1 cellular context compared by ENCODE assay signal in the genomic region with DNA sequence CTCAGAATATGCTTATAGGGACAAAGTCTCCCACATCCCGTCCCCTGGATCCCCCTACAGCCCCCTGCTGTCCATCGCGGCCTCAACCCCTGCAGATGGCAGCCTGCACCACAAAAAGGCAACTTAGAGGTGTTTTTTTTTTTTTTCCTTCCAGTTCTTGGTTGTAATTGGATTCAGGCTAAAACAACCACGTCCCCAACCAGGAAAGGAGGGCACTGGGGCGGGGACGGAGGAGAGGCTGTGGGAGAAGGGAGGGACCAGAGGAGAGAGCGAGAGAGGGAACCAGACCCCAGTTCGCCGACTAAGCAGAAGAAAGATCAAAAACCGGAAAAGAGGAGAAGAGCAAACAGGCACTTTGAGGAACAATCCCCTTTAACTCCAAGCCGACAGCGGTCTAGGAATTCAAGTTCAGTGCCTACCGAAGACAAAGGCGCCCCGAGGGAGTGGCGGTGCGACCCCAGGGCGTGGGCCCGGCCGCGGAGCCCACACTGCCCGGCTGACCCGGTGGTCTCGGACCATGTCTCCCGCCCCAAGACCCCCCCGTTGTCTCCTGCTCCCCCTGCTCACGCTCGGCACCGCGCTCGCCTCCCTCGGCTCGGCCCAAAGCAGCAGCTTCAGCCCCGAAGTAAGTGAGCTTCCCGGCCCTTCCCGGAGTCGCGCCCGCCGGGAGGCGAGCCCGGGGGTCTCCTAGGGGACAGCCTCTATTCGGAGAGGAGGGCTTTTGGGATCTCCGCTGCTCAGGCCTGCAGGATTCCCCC.
TF ChIP-seq lines count a peak whose summit lies in the region.

A gene (plus strand): TSS at position 285 of the 758 bp plus-strand sequence. CDS start 233 bp downstream, at position 518.

TF ChIP-seq in HepG2, 621 proteins besides CTCF, POLR2A, EP300 and RAD21 (continued from another document and continues in another):
- TF ChIP-seq, protein P1, sequence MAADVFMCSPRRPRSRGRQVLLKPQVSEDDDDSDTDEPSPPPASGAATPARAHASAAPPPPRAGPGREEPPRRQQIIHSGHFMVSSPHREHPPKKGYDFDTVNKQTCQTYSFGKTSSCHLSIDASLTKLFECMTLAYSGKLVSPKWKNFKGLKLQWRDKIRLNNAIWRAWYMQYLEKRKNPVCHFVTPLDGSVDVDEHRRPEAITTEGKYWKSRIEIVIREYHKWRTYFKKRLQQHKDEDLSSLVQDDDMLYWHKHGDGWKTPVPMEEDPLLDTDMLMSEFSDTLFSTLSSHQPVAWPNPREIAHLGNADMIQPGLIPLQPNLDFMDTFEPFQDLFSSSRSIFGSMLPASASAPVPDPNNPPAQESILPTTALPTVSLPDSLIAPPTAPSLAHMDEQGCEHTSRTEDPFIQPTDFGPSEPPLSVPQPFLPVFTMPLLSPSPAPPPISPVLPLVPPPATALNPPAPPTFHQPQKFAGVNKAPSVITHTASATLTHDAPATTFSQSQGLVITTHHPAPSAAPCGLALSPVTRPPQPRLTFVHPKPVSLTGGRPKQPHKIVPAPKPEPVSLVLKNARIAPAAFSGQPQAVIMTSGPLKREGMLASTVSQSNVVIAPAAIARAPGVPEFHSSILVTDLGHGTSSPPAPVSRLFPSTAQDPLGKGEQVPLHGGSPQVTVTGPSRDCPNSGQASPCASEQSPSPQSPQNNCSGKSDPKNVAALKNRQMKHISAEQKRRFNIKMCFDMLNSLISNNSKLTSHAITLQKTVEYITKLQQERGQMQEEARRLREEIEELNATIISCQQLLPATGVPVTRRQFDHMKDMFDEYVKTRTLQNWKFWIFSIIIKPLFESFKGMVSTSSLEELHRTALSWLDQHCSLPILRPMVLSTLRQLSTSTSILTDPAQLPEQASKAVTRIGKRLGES (CRISPR knock-in tag; IDR thresholded peaks at IDR 0.05; ENCODE audit: borderline replicate concordance), result 0 out of 2 replicates have a peak, but pooled peaks have one; percentile 20
- TF ChIP-seq NFIB (CRISPR knock-in tag; IDR thresholded peaks at IDR 0.05; ENCODE audit: borderline replicate concordance) (peak; percentile 25; the same call in 1 of the 2 replicates), NFATC3 (CRISPR knock-in tag; IDR thresholded peaks at IDR 0.05) (no peak), HNRNPK (IDR thresholded peaks at IDR 0.05; ENCODE audit: low read depth, low read length, poor library complexity, severe bottlenecking) (no peak), ZNF431 (CRISPR knock-in tag; IDR thresholded peaks at IDR 0.05; ENCODE audit: borderline replicate concordance, low read depth) (no peak), NR2C2 (CRISPR knock-in tag; IDR thresholded peaks at IDR 0.05; ENCODE audit: borderline replicate concordance) (no peak), SP4 (CRISPR knock-in tag; IDR thresholded peaks at IDR 0.05) (no peak), BRD4 (CRISPR knock-in tag; IDR thresholded peaks at IDR 0.05) (0 out of 2 replicates have a peak, but pooled peaks have one; percentile 23), ETV5 (CRISPR knock-in tag; IDR thresholded peaks at IDR 0.05; ENCODE audit: borderline replicate concordance) (no peak; the same call in 1 of the 2 replicates), KMT2B (CRISPR knock-in tag; IDR thresholded peaks at IDR 0.05) (no peak), MLLT10 (CRISPR knock-in tag; IDR thresholded peaks at IDR 0.05) (no peak), TCF7L2 (IDR thresholded peaks at IDR 0.05; ENCODE audit: low read depth, low read length) (no peak), ZNF761 (CRISPR knock-in tag; conservative IDR thresholded peaks at IDR 0.05) (no peak), ZNF772 (CRISPR knock-in tag; IDR thresholded peaks at IDR 0.05) (no peak), MYC (CRISPR knock-in tag; IDR thresholded peaks at IDR 0.05; ENCODE audit: borderline replicate concordance) (no peak), SATB2 (CRISPR knock-in tag; IDR thresholded peaks at IDR 0.05) (no peak), ZNF446 (CRISPR knock-in tag; IDR thresholded peaks at IDR 0.05) (no peak), HES4 (CRISPR knock-in tag; IDR thresholded peaks at IDR 0.05; ENCODE audit: borderline replicate concordance) (no peak), MIXL1 (CRISPR knock-in tag; IDR thresholded peaks at IDR 0.05) (no peak)
- TF ChIP-seq, protein P2, sequence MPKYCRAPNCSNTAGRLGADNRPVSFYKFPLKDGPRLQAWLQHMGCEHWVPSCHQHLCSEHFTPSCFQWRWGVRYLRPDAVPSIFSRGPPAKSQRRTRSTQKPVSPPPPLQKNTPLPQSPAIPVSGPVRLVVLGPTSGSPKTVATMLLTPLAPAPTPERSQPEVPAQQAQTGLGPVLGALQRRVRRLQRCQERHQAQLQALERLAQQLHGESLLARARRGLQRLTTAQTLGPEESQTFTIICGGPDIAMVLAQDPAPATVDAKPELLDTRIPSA (CRISPR knock-in tag; IDR thresholded peaks at IDR 0.05; ENCODE audit: borderline replicate concordance), result no peak
- TF ChIP-seq, protein P3, sequence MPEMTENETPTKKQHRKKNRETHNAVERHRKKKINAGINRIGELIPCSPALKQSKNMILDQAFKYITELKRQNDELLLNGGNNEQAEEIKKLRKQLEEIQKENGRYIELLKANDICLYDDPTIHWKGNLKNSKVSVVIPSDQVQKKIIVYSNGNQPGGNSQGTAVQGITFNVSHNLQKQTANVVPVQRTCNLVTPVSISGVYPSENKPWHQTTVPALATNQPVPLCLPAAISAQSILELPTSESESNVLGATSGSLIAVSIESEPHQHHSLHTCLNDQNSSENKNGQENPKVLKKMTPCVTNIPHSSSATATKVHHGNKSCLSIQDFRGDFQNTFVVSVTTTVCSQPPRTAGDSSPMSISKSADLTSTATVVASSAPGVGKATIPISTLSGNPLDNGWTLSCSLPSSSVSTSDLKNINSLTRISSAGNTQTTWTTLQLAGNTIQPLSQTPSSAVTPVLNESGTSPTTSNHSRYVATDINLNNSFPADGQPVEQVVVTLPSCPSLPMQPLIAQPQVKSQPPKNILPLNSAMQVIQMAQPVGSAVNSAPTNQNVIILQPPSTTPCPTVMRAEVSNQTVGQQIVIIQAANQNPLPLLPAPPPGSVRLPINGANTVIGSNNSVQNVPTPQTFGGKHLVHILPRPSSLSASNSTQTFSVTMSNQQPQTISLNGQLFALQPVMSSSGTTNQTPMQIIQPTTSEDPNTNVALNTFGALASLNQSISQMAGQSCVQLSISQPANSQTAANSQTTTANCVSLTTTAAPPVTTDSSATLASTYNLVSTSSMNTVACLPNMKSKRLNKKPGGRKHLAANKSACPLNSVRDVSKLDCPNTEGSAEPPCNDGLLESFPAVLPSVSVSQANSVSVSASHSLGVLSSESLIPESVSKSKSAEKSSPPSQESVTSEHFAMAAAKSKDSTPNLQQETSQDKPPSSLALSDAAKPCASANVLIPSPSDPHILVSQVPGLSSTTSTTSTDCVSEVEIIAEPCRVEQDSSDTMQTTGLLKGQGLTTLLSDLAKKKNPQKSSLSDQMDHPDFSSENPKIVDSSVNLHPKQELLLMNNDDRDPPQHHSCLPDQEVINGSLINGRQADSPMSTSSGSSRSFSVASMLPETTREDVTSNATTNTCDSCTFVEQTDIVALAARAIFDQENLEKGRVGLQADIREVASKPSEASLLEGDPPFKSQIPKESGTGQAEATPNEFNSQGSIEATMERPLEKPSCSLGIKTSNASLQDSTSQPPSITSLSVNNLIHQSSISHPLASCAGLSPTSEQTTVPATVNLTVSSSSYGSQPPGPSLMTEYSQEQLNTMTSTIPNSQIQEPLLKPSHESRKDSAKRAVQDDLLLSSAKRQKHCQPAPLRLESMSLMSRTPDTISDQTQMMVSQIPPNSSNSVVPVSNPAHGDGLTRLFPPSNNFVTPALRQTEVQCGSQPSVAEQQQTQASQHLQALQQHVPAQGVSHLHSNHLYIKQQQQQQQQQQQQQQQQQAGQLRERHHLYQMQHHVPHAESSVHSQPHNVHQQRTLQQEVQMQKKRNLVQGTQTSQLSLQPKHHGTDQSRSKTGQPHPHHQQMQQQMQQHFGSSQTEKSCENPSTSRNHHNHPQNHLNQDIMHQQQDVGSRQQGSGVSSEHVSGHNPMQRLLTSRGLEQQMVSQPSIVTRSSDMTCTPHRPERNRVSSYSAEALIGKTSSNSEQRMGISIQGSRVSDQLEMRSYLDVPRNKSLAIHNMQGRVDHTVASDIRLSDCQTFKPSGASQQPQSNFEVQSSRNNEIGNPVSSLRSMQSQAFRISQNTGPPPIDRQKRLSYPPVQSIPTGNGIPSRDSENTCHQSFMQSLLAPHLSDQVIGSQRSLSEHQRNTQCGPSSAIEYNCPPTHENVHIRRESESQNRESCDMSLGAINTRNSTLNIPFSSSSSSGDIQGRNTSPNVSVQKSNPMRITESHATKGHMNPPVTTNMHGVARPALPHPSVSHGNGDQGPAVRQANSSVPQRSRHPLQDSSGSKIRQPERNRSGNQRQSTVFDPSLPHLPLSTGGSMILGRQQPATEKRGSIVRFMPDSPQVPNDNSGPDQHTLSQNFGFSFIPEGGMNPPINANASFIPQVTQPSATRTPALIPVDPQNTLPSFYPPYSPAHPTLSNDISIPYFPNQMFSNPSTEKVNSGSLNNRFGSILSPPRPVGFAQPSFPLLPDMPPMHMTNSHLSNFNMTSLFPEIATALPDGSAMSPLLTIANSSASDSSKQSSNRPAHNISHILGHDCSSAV (CRISPR knock-in tag; IDR thresholded peaks at IDR 0.05; ENCODE audit: borderline replicate concordance), result no peak
- TF ChIP-seq, protein P4, sequence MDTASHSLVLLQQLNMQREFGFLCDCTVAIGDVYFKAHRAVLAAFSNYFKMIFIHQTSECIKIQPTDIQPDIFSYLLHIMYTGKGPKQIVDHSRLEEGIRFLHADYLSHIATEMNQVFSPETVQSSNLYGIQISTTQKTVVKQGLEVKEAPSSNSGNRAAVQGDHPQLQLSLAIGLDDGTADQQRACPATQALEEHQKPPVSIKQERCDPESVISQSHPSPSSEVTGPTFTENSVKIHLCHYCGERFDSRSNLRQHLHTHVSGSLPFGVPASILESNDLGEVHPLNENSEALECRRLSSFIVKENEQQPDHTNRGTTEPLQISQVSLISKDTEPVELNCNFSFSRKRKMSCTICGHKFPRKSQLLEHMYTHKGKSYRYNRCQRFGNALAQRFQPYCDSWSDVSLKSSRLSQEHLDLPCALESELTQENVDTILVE (CRISPR knock-in tag; IDR thresholded peaks at IDR 0.05), result no peak
- TF ChIP-seq, protein P5, sequence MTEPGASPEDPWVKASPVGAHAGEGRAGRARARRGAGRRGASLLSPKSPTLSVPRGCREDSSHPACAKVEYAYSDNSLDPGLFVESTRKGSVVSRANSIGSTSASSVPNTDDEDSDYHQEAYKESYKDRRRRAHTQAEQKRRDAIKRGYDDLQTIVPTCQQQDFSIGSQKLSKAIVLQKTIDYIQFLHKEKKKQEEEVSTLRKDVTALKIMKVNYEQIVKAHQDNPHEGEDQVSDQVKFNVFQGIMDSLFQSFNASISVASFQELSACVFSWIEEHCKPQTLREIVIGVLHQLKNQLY (CRISPR knock-in tag; IDR thresholded peaks at IDR 0.05), result no peak
- TF ChIP-seq, protein P6, sequence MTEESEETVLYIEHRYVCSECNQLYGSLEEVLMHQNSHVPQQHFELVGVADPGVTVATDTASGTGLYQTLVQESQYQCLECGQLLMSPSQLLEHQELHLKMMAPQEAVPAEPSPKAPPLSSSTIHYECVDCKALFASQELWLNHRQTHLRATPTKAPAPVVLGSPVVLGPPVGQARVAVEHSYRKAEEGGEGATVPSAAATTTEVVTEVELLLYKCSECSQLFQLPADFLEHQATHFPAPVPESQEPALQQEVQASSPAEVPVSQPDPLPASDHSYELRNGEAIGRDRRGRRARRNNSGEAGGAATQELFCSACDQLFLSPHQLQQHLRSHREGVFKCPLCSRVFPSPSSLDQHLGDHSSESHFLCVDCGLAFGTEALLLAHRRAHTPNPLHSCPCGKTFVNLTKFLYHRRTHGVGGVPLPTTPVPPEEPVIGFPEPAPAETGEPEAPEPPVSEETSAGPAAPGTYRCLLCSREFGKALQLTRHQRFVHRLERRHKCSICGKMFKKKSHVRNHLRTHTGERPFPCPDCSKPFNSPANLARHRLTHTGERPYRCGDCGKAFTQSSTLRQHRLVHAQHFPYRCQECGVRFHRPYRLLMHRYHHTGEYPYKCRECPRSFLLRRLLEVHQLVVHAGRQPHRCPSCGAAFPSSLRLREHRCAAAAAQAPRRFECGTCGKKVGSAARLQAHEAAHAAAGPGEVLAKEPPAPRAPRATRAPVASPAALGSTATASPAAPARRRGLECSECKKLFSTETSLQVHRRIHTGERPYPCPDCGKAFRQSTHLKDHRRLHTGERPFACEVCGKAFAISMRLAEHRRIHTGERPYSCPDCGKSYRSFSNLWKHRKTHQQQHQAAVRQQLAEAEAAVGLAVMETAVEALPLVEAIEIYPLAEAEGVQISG (CRISPR knock-in tag; IDR thresholded peaks at IDR 0.05), result no peak
- TF ChIP-seq, protein P7, sequence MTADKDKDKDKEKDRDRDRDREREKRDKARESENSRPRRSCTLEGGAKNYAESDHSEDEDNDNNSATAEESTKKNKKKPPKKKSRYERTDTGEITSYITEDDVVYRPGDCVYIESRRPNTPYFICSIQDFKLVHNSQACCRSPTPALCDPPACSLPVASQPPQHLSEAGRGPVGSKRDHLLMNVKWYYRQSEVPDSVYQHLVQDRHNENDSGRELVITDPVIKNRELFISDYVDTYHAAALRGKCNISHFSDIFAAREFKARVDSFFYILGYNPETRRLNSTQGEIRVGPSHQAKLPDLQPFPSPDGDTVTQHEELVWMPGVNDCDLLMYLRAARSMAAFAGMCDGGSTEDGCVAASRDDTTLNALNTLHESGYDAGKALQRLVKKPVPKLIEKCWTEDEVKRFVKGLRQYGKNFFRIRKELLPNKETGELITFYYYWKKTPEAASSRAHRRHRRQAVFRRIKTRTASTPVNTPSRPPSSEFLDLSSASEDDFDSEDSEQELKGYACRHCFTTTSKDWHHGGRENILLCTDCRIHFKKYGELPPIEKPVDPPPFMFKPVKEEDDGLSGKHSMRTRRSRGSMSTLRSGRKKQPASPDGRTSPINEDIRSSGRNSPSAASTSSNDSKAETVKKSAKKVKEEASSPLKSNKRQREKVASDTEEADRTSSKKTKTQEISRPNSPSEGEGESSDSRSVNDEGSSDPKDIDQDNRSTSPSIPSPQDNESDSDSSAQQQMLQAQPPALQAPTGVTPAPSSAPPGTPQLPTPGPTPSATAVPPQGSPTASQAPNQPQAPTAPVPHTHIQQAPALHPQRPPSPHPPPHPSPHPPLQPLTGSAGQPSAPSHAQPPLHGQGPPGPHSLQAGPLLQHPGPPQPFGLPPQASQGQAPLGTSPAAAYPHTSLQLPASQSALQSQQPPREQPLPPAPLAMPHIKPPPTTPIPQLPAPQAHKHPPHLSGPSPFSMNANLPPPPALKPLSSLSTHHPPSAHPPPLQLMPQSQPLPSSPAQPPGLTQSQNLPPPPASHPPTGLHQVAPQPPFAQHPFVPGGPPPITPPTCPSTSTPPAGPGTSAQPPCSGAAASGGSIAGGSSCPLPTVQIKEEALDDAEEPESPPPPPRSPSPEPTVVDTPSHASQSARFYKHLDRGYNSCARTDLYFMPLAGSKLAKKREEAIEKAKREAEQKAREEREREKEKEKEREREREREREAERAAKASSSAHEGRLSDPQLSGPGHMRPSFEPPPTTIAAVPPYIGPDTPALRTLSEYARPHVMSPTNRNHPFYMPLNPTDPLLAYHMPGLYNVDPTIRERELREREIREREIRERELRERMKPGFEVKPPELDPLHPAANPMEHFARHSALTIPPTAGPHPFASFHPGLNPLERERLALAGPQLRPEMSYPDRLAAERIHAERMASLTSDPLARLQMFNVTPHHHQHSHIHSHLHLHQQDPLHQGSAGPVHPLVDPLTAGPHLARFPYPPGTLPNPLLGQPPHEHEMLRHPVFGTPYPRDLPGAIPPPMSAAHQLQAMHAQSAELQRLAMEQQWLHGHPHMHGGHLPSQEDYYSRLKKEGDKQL (CRISPR knock-in tag; IDR thresholded peaks at IDR 0.05; ENCODE audit: low read depth), result no peak
- TF ChIP-seq, protein P8, sequence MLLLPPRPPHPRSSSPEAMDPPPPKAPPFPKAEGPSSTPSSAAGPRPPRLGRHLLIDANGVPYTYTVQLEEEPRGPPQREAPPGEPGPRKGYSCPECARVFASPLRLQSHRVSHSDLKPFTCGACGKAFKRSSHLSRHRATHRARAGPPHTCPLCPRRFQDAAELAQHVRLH (CRISPR knock-in tag; IDR thresholded peaks at IDR 0.05; ENCODE audit: borderline replicate concordance, low read depth), result no peak
- TF ChIP-seq, protein P9, sequence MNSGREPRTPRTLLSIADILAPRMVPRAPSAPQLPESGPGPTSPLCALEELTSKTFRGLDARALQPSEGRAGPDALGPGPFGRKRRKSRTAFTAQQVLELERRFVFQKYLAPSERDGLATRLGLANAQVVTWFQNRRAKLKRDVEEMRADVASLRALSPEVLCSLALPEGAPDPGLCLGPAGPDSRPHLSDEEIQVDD (CRISPR knock-in tag; IDR thresholded peaks at IDR 0.05; ENCODE audit: borderline replicate concordance), result no peak
